ENCODE assay signal across 36 cellular contexts in the genomic region with DNA sequence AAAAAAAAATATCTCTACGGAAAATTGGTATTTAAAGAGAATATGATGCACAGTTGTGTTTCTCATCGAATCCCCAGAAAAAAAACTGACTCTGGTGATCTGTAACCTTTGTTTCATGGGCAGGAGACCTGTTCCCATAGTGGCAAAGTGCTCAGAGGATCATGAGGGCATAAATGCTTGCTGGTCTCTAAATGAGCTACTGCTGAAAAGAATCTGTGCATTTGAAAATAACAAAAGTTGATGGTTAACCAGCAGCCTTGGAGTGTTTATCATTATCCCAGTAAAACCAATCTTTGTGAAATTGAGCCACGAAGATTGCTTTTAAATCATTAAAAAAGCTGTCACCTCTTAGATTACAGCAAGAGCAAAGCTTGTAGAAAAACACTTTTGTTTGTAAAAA.
"Had no signal": no experiment of that assay in that cellular context is flagged by ENCODE, and none has a peak within 500 bp of the region (broad histone marks: within the 10 kb centered on the region; RNA-seq: fewer than 3 reads in every experiment).

No MANE protein-coding gene starts in this region.

- FAIRE-seq: astrocyte, bronchial epithelial cell, RCC 7860 had no signal

- ATAC-seq: activated T-cell treated with anti-CD3 and anti-CD28 coated beads, Interleukin-2, amount 50 U/mL, for 72 hours; activated T-helper 17 cell treated with anti-CD3 and anti-CD28 coated beads, Interleukin-2, amount 50 U/mL, for 72 hours; Right ventricle myocardium inferior had no signal

- DNase-seq: activated CD4-positive, alpha-beta memory T cell treated with anti-CD3 and anti-CD28 coated beads, Interleukin-2, amount 10 ng/mL, durations not matched to agents 7 days and 5 days; activated CD4-positive, alpha-beta T cell treated with anti-CD3 and anti-CD28 coated beads for 1 hour; activated CD4-positive, alpha-beta T cell treated with anti-CD3 and anti-CD28 coated beads for 48 hours; activated CD4-positive, CD25-positive, alpha-beta regulatory T cell; activated effector memory CD4-positive, alpha-beta T cell treated with anti-CD3 and anti-CD28 coated beads, Interleukin-2, amount 50 U/mL, for 16 hours; activated naive CD4-positive, alpha-beta T cell; activated naive CD8-positive, alpha-beta T cell treated with anti-CD3 and anti-CD28 coated beads, Interleukin-2, amount 10 ng/mL, durations not matched to agents 7 days and 5 days; activated T-cell treated with anti-CD3 and anti-CD28 coated beads, Interleukin-2, amount 50 U/mL, for 1 hour; activated T-cell treated with anti-CD3 and anti-CD28 coated beads, Interleukin-2, amount 50 U/mL, for 72 hours; adrenal gland; caudate nucleus; Kasumi-1; KG1; MG63; NCI-H1048; NCI-H1105 treated with DMSO at 0.1 percent for 48 hours; NCI-H1436; NCI-H1694; NCI-H1930; NCI-H345; NCI-H748 treated with DMSO at 0.1 percent for 48 hours; NK-92 treated with Interleukin-12 subunit alpha and Interleukin-12 subunit beta, amount 100 ng/mL, for 24 hours; PC-9; SW 1271; T-helper 1 cell; T-helper 2 cell; T1000; WERI-Rb-1 had no signal

- H3K4me1 Mint-ChIP-seq: activated CD4-positive, alpha-beta memory T cell treated with anti-CD3 and anti-CD28 coated beads, Interleukin-2, amount 10 ng/mL, durations not matched to agents 7 days and 5 days; activated naive CD4-positive, alpha-beta T cell treated with anti-CD3 and anti-CD28 coated beads, Interleukin-2, amount 50 U/mL, for 24 hours; activated naive CD8-positive, alpha-beta T cell treated with anti-CD3 and anti-CD28 coated beads, Interleukin-2, amount 10 ng/mL, durations not matched to agents 7 days and 5 days; activated T-helper 17 cell treated with anti-CD3 and anti-CD28 coated beads, Interleukin-2, amount 50 U/mL, for 72 hours; brain had no signal

- H3K27ac Mint-ChIP-seq: activated CD4-positive, alpha-beta memory T cell treated with anti-CD3 and anti-CD28 coated beads, Interleukin-2, amount 10 ng/mL, durations not matched to agents 7 days and 5 days; activated naive CD4-positive, alpha-beta T cell treated with anti-CD3 and anti-CD28 coated beads, Interleukin-2, amount 50 U/mL, for 24 hours; activated naive CD8-positive, alpha-beta T cell treated with anti-CD3 and anti-CD28 coated beads, Interleukin-2, amount 10 ng/mL, durations not matched to agents 7 days and 5 days; activated T-cell treated with anti-CD3 and anti-CD28 coated beads, Interleukin-2, amount 50 U/mL, for 72 hours; activated T-helper 17 cell treated with anti-CD3 and anti-CD28 coated beads, Interleukin-2, amount 50 U/mL, for 72 hours; brain had no signal

- H3K4me3 ChIP-seq: adrenal gland, MG63, PC-9 had no signal

- H3K9me3 Mint-ChIP-seq: activated naive CD8-positive, alpha-beta T cell treated with anti-CD3 and anti-CD28 coated beads, Interleukin-2, amount 10 ng/mL, durations not matched to agents 7 days and 5 days had no signal

- H3K9me3 ChIP-seq: adrenal gland, MG63 had no signal

- H3K27me3 ChIP-seq: adrenal gland, MG63 had no signal

- H3K36me3 Mint-ChIP-seq: activated naive CD4-positive, alpha-beta T cell treated with anti-CD3 and anti-CD28 coated beads, Interleukin-2, amount 50 U/mL, for 24 hours; activated naive CD8-positive, alpha-beta T cell treated with anti-CD3 and anti-CD28 coated beads, Interleukin-2, amount 10 ng/mL, durations not matched to agents 7 days and 5 days; brain had no signal

- H3K36me3 ChIP-seq: adrenal gland, MG63, WERI-Rb-1 had no signal

- H3K4me1 ChIP-seq: adrenal gland had no signal

- H3K27me3 Mint-ChIP-seq: activated CD4-positive, alpha-beta memory T cell treated with anti-CD3 and anti-CD28 coated beads, Interleukin-2, amount 10 ng/mL, durations not matched to agents 7 days and 5 days; activated naive CD4-positive, alpha-beta T cell treated with anti-CD3 and anti-CD28 coated beads, Interleukin-2, amount 50 U/mL, for 24 hours; activated naive CD8-positive, alpha-beta T cell treated with anti-CD3 and anti-CD28 coated beads, Interleukin-2, amount 10 ng/mL, durations not matched to agents 7 days and 5 days; activated T-helper 17 cell treated with anti-CD3 and anti-CD28 coated beads, Interleukin-2, amount 50 U/mL, for 72 hours had no signal

- H2AFZ ChIP-seq: PC-9 had no signal

- H3K27ac ChIP-seq: adrenal gland, PC-9, RWPE1, WERI-Rb-1 had no signal

- H3K4me3 Mint-ChIP-seq: activated CD4-positive, alpha-beta memory T cell treated with anti-CD3 and anti-CD28 coated beads, Interleukin-2, amount 10 ng/mL, durations not matched to agents 7 days and 5 days; activated naive CD4-positive, alpha-beta T cell treated with anti-CD3 and anti-CD28 coated beads, Interleukin-2, amount 50 U/mL, for 24 hours; activated naive CD8-positive, alpha-beta T cell treated with anti-CD3 and anti-CD28 coated beads, Interleukin-2, amount 10 ng/mL, durations not matched to agents 7 days and 5 days; activated T-cell treated with anti-CD3 and anti-CD28 coated beads, Interleukin-2, amount 50 U/mL, for 72 hours; activated T-helper 17 cell treated with anti-CD3 and anti-CD28 coated beads, Interleukin-2, amount 50 U/mL, for 72 hours; brain had no signal

- H3K4me2 ChIP-seq: PC-9 had no signal
